Comparison of ENCODE assay signal across 3 cellular contexts in genomic region chr2:127044165-127044718, GRCh38.
TF ChIP-seq lines count a peak whose summit lies in the region.

No MANE protein-coding gene starts in this region.

TF ChIP-seq in HepG2, 621 proteins besides CTCF, POLR2A, EP300 and RAD21 (continues in another document):
- TF ChIP-seq NFE2L2 (IDR thresholded peaks at IDR 0.05; ENCODE audit: low read length), result no peak
- no peak for TF ChIP-seq ZNF30 (CRISPR knock-in tag; IDR thresholded peaks at IDR 0.05)
- no peak for TF ChIP-seq DDIT3 (CRISPR knock-in tag; IDR thresholded peaks at IDR 0.05)
- TF ChIP-seq FOXP1 (IDR thresholded peaks at IDR 0.05), result peak; percentile 18; the same call in 1 of the 2 replicates
- TF ChIP-seq FOXP1 (CRISPR knock-in tag; IDR thresholded peaks at IDR 0.05), result no peak
- TF ChIP-seq NR0B2 (CRISPR knock-in tag; IDR thresholded peaks at IDR 0.05), result no peak
- TF ChIP-seq ZNF460 (CRISPR knock-in tag; IDR thresholded peaks at IDR 0.05; ENCODE audit: borderline replicate concordance), result no peak
- TF ChIP-seq ZNF83 (CRISPR knock-in tag; IDR thresholded peaks at IDR 0.05; ENCODE audit: borderline replicate concordance), result no peak
- no peak for TF ChIP-seq PAXIP1 (CRISPR knock-in tag; conservative IDR thresholded peaks at IDR 0.05)
- no peak for TF ChIP-seq JDP2 (CRISPR knock-in tag; IDR thresholded peaks at IDR 0.05; ENCODE audit: borderline replicate concordance)
- peak; percentile 30 for TF ChIP-seq ZNF282 (IDR thresholded peaks at IDR 0.05; ENCODE audit: partially characterized antibody)
- TF ChIP-seq ZNF616 (CRISPR knock-in tag; IDR thresholded peaks at IDR 0.05; ENCODE audit: low read depth), result no peak
- TF ChIP-seq CBX5 (CRISPR knock-in tag; IDR thresholded peaks at IDR 0.05; ENCODE audit: borderline replicate concordance), result no peak
- TF ChIP-seq ARNT (IDR thresholded peaks at IDR 0.05), result 0 out of 2 replicates have a peak, but pooled peaks have one; percentile 71
- peak; percentile 47; the same call in 1 of the 2 replicates for TF ChIP-seq MNT (IDR thresholded peaks at IDR 0.05)
- TF ChIP-seq ZNF790 (CRISPR knock-in tag; IDR thresholded peaks at IDR 0.05; ENCODE audit: borderline replicate concordance), result no peak

TF ChIP-seq in H1, 55 proteins besides CTCF, POLR2A, EP300 and RAD21 (continues in another document):
- TF ChIP-seq BRCA1 (IDR thresholded peaks at IDR 0.05; ENCODE audit: low read depth, low read length), result no peak
- no peak for TF ChIP-seq TEAD4 (IDR thresholded peaks at IDR 0.05; ENCODE audit: low read depth, low read length)
- TF ChIP-seq EGR1 (IDR thresholded peaks at IDR 0.05; ENCODE audit: borderline replicate concordance, low read depth, low read length), result no peak
- no peak for TF ChIP-seq NANOG (IDR thresholded peaks at IDR 0.05; ENCODE audit: insufficient read depth, low read depth, low read length, poor library complexity, severe bottlenecking)
- no peak for TF ChIP-seq CHD2 (IDR thresholded peaks at IDR 0.05; ENCODE audit: low read length)
- no peak for TF ChIP-seq PHF8 (conservative IDR thresholded peaks at IDR 0.05; ENCODE audit: low read depth, low read length)
- TF ChIP-seq CREB1 (IDR thresholded peaks at IDR 0.05), result no peak
- TF ChIP-seq TAF7 (optimal IDR thresholded peaks at IDR 0.05; ENCODE audit: borderline replicate concordance, low read depth, low read length), result no peak
- no peak for TF ChIP-seq RXRA (IDR thresholded peaks at IDR 0.05; ENCODE audit: insufficient read depth, low read depth, low read length)
- no peak for TF ChIP-seq SRF (IDR thresholded peaks at IDR 0.05; ENCODE audit: low read depth, low read length)
- no peak for TF ChIP-seq USF2 (IDR thresholded peaks at IDR 0.05; ENCODE audit: low read length)
- TF ChIP-seq E2F6 (IDR thresholded peaks at IDR 0.05), result no peak
- no peak for TF ChIP-seq SP2 (IDR thresholded peaks at IDR 0.05; ENCODE audit: low read length)
- no peak for TF ChIP-seq SAP30 (IDR thresholded peaks at IDR 0.05; ENCODE audit: insufficient read depth, insufficient replicate concordance, low read length)
- no peak for TF ChIP-seq RFX5 (IDR thresholded peaks at IDR 0.05; ENCODE audit: borderline replicate concordance, low read depth, low read length)
- no peak for TF ChIP-seq KDM4A (IDR thresholded peaks at IDR 0.05; ENCODE audit: low read depth, low read length, severe bottlenecking)
- no peak for TF ChIP-seq SIRT6 (IDR thresholded peaks at IDR 0.05; ENCODE audit: low read length)

TF ChIP-seq in neural cell, 6 proteins besides CTCF, POLR2A, EP300 and RAD21:
- TF ChIP-seq MXI1 (conservative IDR thresholded peaks at IDR 0.05; ENCODE audit: poor library complexity, severe bottlenecking), result no peak
- peak; percentile 39 for TF ChIP-seq EZH2 (IDR thresholded peaks at IDR 0.05; ENCODE audit: borderline replicate concordance, insufficient read depth, low read length, poor library complexity, severe bottlenecking)
- TF ChIP-seq POLR2AphosphoS5 (IDR thresholded peaks at IDR 0.05), result no peak
- TF ChIP-seq TAF1 (IDR thresholded peaks at IDR 0.05; ENCODE audit: low read depth), result no peak
